Comparison of ENCODE assay signal across 1 cellular context in the genomic region with DNA sequence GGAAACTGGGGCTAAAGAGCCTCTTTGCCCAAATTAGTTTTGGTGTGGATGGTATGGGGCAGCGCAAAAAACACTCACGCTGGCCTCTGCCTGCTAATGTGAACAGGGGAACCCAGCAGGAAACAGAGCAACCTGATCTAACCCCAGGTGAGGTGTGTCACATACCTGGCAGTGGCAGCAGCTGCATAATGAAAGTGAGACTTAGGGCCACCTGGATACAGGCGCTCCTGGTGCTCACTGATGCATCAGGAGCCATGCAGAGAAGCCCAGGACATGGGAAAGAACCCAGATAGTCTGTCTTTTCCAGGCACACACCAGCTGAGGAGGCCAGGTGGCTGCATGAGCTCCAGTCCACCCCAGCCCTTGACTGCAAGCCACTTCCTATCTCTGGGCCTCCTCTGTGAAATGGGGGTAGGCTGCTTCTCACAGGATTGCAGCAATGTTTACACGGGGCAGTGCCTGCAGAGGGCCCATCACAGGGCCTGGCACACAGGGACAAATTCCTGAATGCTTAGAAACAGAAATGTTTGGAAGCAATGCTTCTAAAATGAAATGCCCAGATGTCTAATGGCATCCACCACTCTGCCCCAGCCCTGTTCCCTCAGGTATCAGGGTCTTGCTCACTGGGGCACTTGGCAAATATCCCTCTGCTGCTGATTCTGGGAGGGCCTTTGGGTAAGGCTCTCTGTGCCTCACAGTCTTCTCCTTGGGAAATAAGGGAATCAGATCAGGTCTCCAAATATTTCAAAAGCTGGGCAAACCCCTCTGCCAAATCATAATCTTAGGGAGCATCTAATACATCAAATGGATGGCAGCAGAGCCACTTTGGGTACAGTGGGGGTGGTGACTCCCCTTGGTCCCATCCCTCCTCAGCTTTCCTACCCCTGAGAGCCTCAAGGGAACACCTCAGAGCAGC.
TF ChIP-seq lines count a peak whose summit lies in the region.

No MANE protein-coding gene starts in this region.

TF ChIP-seq in A549, 52 proteins besides CTCF, POLR2A, EP300 and RAD21 (continued from another document):
- TF ChIP-seq HOXB13 (CRISPR knock-in tag; IDR thresholded peaks at IDR 0.05; ENCODE audit: low read depth) (no peak), CEBPB (IDR thresholded peaks at IDR 0.05) (peak in 1 of 2 experiments; percentile 42; a peak in 1 of 4 replicates)
